In the genomic region with DNA sequence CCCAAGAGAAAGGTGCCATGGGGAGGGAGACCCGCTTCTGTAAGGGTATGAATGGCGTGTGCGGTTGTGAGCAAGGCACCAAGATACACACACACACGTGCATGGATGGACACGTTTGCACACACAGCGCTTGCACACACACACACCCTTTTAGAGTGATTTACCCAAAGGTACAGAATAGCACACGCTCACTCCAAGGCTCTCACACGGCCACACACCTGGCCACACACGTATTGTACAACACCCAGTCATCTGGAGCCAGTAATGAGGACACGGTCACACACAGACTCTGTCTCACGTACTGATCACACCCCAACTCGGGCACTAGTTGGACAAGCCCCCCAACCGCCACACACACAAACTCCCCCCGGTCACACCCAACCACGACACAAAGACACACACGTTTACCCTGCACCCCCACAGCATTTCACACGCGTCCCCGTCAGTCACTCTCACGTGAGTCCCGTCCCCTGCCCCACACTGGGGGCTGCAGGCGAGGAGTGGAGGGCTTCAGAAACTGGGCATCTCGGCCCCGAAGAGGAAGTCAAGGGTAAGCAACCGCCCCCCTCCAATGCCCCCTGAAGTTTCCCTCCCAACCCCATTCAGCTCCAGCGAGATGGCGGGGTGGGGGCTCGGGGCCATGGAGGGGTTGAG, we compare ENCODE assay signal across 1 cellular context.
TF ChIP-seq lines count a peak whose summit lies in the region.

No MANE protein-coding gene starts in this region.

TF ChIP-seq in H1, 55 proteins besides CTCF, POLR2A, EP300 and RAD21:
- TF ChIP-seq, protein P1, sequence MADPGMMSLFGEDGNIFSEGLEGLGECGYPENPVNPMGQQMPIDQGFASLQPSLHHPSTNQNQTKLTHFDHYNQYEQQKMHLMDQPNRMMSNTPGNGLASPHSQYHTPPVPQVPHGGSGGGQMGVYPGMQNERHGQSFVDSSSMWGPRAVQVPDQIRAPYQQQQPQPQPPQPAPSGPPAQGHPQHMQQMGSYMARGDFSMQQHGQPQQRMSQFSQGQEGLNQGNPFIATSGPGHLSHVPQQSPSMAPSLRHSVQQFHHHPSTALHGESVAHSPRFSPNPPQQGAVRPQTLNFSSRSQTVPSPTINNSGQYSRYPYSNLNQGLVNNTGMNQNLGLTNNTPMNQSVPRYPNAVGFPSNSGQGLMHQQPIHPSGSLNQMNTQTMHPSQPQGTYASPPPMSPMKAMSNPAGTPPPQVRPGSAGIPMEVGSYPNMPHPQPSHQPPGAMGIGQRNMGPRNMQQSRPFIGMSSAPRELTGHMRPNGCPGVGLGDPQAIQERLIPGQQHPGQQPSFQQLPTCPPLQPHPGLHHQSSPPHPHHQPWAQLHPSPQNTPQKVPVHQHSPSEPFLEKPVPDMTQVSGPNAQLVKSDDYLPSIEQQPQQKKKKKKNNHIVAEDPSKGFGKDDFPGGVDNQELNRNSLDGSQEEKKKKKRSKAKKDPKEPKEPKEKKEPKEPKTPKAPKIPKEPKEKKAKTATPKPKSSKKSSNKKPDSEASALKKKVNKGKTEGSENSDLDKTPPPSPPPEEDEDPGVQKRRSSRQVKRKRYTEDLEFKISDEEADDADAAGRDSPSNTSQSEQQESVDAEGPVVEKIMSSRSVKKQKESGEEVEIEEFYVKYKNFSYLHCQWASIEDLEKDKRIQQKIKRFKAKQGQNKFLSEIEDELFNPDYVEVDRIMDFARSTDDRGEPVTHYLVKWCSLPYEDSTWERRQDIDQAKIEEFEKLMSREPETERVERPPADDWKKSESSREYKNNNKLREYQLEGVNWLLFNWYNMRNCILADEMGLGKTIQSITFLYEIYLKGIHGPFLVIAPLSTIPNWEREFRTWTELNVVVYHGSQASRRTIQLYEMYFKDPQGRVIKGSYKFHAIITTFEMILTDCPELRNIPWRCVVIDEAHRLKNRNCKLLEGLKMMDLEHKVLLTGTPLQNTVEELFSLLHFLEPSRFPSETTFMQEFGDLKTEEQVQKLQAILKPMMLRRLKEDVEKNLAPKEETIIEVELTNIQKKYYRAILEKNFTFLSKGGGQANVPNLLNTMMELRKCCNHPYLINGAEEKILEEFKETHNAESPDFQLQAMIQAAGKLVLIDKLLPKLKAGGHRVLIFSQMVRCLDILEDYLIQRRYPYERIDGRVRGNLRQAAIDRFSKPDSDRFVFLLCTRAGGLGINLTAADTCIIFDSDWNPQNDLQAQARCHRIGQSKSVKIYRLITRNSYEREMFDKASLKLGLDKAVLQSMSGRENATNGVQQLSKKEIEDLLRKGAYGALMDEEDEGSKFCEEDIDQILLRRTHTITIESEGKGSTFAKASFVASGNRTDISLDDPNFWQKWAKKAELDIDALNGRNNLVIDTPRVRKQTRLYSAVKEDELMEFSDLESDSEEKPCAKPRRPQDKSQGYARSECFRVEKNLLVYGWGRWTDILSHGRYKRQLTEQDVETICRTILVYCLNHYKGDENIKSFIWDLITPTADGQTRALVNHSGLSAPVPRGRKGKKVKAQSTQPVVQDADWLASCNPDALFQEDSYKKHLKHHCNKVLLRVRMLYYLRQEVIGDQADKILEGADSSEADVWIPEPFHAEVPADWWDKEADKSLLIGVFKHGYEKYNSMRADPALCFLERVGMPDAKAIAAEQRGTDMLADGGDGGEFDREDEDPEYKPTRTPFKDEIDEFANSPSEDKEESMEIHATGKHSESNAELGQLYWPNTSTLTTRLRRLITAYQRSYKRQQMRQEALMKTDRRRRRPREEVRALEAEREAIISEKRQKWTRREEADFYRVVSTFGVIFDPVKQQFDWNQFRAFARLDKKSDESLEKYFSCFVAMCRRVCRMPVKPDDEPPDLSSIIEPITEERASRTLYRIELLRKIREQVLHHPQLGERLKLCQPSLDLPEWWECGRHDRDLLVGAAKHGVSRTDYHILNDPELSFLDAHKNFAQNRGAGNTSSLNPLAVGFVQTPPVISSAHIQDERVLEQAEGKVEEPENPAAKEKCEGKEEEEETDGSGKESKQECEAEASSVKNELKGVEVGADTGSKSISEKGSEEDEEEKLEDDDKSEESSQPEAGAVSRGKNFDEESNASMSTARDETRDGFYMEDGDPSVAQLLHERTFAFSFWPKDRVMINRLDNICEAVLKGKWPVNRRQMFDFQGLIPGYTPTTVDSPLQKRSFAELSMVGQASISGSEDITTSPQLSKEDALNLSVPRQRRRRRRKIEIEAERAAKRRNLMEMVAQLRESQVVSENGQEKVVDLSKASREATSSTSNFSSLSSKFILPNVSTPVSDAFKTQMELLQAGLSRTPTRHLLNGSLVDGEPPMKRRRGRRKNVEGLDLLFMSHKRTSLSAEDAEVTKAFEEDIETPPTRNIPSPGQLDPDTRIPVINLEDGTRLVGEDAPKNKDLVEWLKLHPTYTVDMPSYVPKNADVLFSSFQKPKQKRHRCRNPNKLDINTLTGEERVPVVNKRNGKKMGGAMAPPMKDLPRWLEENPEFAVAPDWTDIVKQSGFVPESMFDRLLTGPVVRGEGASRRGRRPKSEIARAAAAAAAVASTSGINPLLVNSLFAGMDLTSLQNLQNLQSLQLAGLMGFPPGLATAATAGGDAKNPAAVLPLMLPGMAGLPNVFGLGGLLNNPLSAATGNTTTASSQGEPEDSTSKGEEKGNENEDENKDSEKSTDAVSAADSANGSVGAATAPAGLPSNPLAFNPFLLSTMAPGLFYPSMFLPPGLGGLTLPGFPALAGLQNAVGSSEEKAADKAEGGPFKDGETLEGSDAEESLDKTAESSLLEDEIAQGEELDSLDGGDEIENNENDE (IDR thresholded peaks at IDR 0.05; ENCODE audit: insufficient replicate concordance, low read length): no peak
- TF ChIP-seq ASH2L (IDR thresholded peaks at IDR 0.05; ENCODE audit: low read length) (no peak), TBP (IDR thresholded peaks at IDR 0.05; ENCODE audit: low read depth, low read length) (no peak), BACH1 (IDR thresholded peaks at IDR 0.05; ENCODE audit: low read length) (0 out of 2 replicates have a peak, but pooled peaks have one; percentile 9), EZH2 (IDR thresholded peaks at IDR 0.05; ENCODE audit: low read depth, low read length, severe bottlenecking) (no peak), BRCA1 (IDR thresholded peaks at IDR 0.05; ENCODE audit: low read depth, low read length) (no peak), RNF2 (IDR thresholded peaks at IDR 0.05; ENCODE audit: borderline replicate concordance, low read depth, low read length, missing control alignments, poor library complexity, severe bottlenecking) (no peak), ATF3 (IDR thresholded peaks at IDR 0.05; ENCODE audit: insufficient read depth, low read depth, low read length) (no peak), KDM4A (IDR thresholded peaks at IDR 0.05; ENCODE audit: low read depth, low read length, severe bottlenecking) (peak; percentile 31)
TF ChIP-seq in H1: peak in this region for 2.
